In genomic region chr3:16101295-16102186, GRCh38 we compare ENCODE assay signal across 13 cellular contexts.
DNase-seq lines count a peak whose midpoint lies in the region; ATAC-seq and TF ChIP-seq lines count a peak whose summit lies in the region.
"Had no signal": no experiment of that assay in that cellular context is flagged by ENCODE, and none has a peak within 500 bp of the region (broad histone marks: within the 10 kb centered on the region; RNA-seq: fewer than 3 reads in every experiment).

No MANE protein-coding gene starts in this region.

- 67% methylated on average over 14 of the region's 14 CpGs for WGBS in SK-N-SH (ENCODE audit: low lambda C conversion rate)

- POLR2A ChIA-PET in SK-N-SH (lab: Yijun Ruan, JAX) = no interaction called here
- POLR2A ChIA-PET in PC-9 (lab: Charles Lee; ENCODE audit: unreplicated experiment) = no interaction called here

- no peaks in the 10 kb centered on the region for H3K36me3 ChIP-seq in SK-N-SH (replicated peaks in 1 of 2; ENCODE audit: control insufficient read depth in 1 of 2, insufficient read depth in 2 of 2, low read length in 1 of 2)
- H3K36me3 ChIP-seq in PC-9 (ENCODE audit: low read depth) = no peaks in the 10 kb centered on the region
- H3K36me3 ChIP-seq in fibroblast of lung (ENCODE audit: control insufficient read depth, insufficient read depth, low read length) = no peaks in the 10 kb centered on the region
- H3K36me3 ChIP-seq: ascending aorta, tibial artery had no signal

- TF ChIP-seq EP300 in SK-N-SH (IDR thresholded peaks at IDR 0.05; ENCODE audit: borderline replicate concordance in 1 of 2, low read depth in 1 of 2, low read length in 1 of 2) = no peak

- no peaks in the 10 kb centered on the region for H3K9me3 ChIP-seq in SK-N-SH
- H3K9me3 ChIP-seq in PC-9 (ENCODE audit: insufficient read depth, low read depth) = peaks cover 25% of the 10 kb centered on the region
- no peaks in the 10 kb centered on the region for H3K9me3 ChIP-seq in fibroblast of lung (ENCODE audit: control insufficient read depth, insufficient read depth, low read depth, low read length)
- H3K9me3 ChIP-seq: ascending aorta, tibial artery had no signal

- no peak overlapping the region for H3K4me2 ChIP-seq in SK-N-SH
- peak overlapping the region; percentile 63 for H3K4me2 ChIP-seq in PC-9
- H3K4me2 ChIP-seq in fibroblast of lung (ENCODE audit: extremely low read depth, insufficient read depth, low read length) = no peak overlapping the region

- intact Hi-C loops in PC-9 (cut with micrococcal nuclease; ENCODE audit: unreplicated experiment) = loop anchor here (1.0 kb wide), 2 partner anchors 32 to 41 kb away; no protein-coding TSS in a partner anchor

- no TSS peak for BruUV-seq in PC-9 (replicated peaks; lab: Mats Ljungman, UMichigan)

- H3K4me1 ChIP-seq in SK-N-SH (ENCODE audit: control insufficient read depth in 1 of 2, insufficient read depth in 2 of 2, low read depth in 1 of 2, low read length in 1 of 2) (peaks cover 0 to 19% of the 10 kb centered on the region in 2 experiments; a peak in 2 of 4 replicates), PC-9 (replicated peaks; ENCODE audit: insufficient read depth) (peaks cover 11% of the 10 kb centered on the region), fibroblast of lung (ENCODE audit: control insufficient read depth, extremely low read depth, insufficient read depth, low read length) (peaks cover 25% of the 10 kb centered on the region)
- H3K4me1 ChIP-seq: parathyroid adenoma had no signal

- DNase-seq in SK-N-SH (no peak), PC-9 (peak; percentile 72 to 93), fibroblast of lung (ENCODE audit: low read depth in 2 of 2) (peak in 1 of 2 donors; percentile 78), NCI-H510A treated with DMSO at 0.1 percent for 48 hours (lab: John Stamatoyannopoulos, UW) (no peak), ureter (ENCODE audit: low spot score) (no peak)
- no peak for DNase-seq in activated CD8-positive, alpha-beta memory T cell treated with anti-CD3 and anti-CD28 coated beads, Interleukin-2, amount 50 U/mL, for 4 hours
- DNase-seq: 8988T, KG1, tibial artery had no signal

- no peaks in the 10 kb centered on the region for H3K27me3 ChIP-seq in SK-N-SH (ENCODE audit: insufficient read depth)
- H3K27me3 ChIP-seq in PC-9 (ENCODE audit: insufficient read depth, low read depth) = no peaks in the 10 kb centered on the region
- H3K27me3 ChIP-seq in fibroblast of lung (ENCODE audit: control insufficient read depth, insufficient read depth, low read length) = no peaks in the 10 kb centered on the region
- H3K27me3 ChIP-seq: ascending aorta, tibial artery had no signal

- CTCF ChIA-PET in SK-N-SH (lab: Yijun Ruan, JAX) = no interaction called here
- CTCF ChIA-PET in PC-9 (lab: Charles Lee) = no interaction called here

- no peak overlapping the region; the same call in 1 of the 2 replicates for H3K9ac ChIP-seq in SK-N-SH
- no peak overlapping the region for H3K9ac ChIP-seq in fibroblast of lung (ENCODE audit: insufficient read depth, low read length)
- H3K9ac ChIP-seq: parathyroid adenoma had no signal

- TF ChIP-seq RAD21 in SK-N-SH (IDR thresholded peaks at IDR 0.05; ENCODE audit: low read length) = no peak

- no peak overlapping the region for H2AFZ ChIP-seq in SK-N-SH (ENCODE audit: low read depth)
- H2AFZ ChIP-seq in PC-9 = peak overlapping the region; percentile 68
- H2AFZ ChIP-seq in fibroblast of lung (ENCODE audit: low read length) = no peak overlapping the region
- H2AFZ ChIP-seq: parathyroid adenoma had no signal

- no peak for ATAC-seq in SK-N-SH treated with all-trans-retinoic acid at 6 μM for 48 hours

- peak overlapping the region in 1 of 2 experiments; percentile 94; a peak in 2 of 4 replicates for H3K27ac ChIP-seq in SK-N-SH (ENCODE audit: low read depth in 2 of 2, low read length in 1 of 2)
- peak overlapping the region; percentile 94 for H3K27ac ChIP-seq in PC-9
- H3K27ac ChIP-seq in fibroblast of lung (ENCODE audit: insufficient read depth, low read length) = peak overlapping the region; percentile 97
- H3K27ac ChIP-seq in skin epidermis = peak overlapping the region in 19 of 21 experiments; percentile 2 to 89 (median 63)
- H3K27ac ChIP-seq: ascending aorta, parathyroid adenoma had no signal

- H3F3A ChIP-seq in SK-N-SH (replicated peaks; ENCODE audit: insufficient read depth) (peaks cover 38% of the 10 kb centered on the region), PC-9 (ENCODE audit: insufficient read depth, low read depth) (peaks cover 15% of the 10 kb centered on the region)

- H3K79me2 ChIP-seq in SK-N-SH (ENCODE audit: insufficient read depth) (no peaks in the 10 kb centered on the region), PC-9 (ENCODE audit: low read depth) (no peaks in the 10 kb centered on the region), fibroblast of lung (ENCODE audit: control insufficient read depth, insufficient read depth, low read length) (no peaks in the 10 kb centered on the region)
- H3K79me2 ChIP-seq: parathyroid adenoma had no signal

- no peak overlapping the region; a peak in 1 of 4 replicates for H3K4me3 ChIP-seq in SK-N-SH (ENCODE audit: low read depth in 2 of 2, low read length in 1 of 2)
- peak overlapping the region; percentile 20; the same call in 1 of the 2 replicates for H3K4me3 ChIP-seq in PC-9
- H3K4me3 ChIP-seq in fibroblast of lung (replicated peaks in 1 of 4; ENCODE audit: control extremely low read depth in 1 of 4, insufficient read depth in 1 of 4, low read depth in 3 of 4, low read length in 4 of 4) = no peak overlapping the region
- no peak overlapping the region for H3K4me3 ChIP-seq in skin epidermis
- H3K4me3 ChIP-seq: ascending aorta, tibial artery had no signal

- H4K20me1 ChIP-seq in SK-N-SH (ENCODE audit: insufficient read depth) = no peaks in the 10 kb centered on the region
- no peaks in the 10 kb centered on the region for H4K20me1 ChIP-seq in PC-9 (ENCODE audit: insufficient read depth)
- H4K20me1 ChIP-seq in fibroblast of lung (ENCODE audit: control insufficient read depth, extremely low read depth, insufficient read depth, low read length) = no peaks in the 10 kb centered on the region

- TF ChIP-seq CTCF in SK-N-SH (IDR thresholded peaks at IDR 0.05) (no peak), PC-9 (conservative IDR thresholded peaks at IDR 0.05) (no peak), fibroblast of lung (conservative IDR thresholded peaks at IDR 0.05 in 1 of 2, IDR thresholded peaks at IDR 0.05 in 1 of 2; ENCODE audit: low read depth in 1 of 2, low read length in 2 of 2) (no peak)

- H3K9me2 ChIP-seq in SK-N-SH (no peaks in the 10 kb centered on the region), PC-9 (ENCODE audit: insufficient read depth) (no peaks in the 10 kb centered on the region)

TF ChIP-seq in SK-N-SH, 30 proteins besides CTCF, POLR2A, EP300 and RAD21 (continues in another document):
- TF ChIP-seq, protein P1, sequence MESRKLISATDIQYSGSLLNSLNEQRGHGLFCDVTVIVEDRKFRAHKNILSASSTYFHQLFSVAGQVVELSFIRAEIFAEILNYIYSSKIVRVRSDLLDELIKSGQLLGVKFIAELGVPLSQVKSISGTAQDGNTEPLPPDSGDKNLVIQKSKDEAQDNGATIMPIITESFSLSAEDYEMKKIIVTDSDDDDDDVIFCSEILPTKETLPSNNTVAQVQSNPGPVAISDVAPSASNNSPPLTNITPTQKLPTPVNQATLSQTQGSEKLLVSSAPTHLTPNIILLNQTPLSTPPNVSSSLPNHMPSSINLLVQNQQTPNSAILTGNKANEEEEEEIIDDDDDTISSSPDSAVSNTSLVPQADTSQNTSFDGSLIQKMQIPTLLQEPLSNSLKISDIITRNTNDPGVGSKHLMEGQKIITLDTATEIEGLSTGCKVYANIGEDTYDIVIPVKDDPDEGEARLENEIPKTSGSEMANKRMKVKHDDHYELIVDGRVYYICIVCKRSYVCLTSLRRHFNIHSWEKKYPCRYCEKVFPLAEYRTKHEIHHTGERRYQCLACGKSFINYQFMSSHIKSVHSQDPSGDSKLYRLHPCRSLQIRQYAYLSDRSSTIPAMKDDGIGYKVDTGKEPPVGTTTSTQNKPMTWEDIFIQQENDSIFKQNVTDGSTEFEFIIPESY (IDR thresholded peaks at IDR 0.05; ENCODE audit: borderline replicate concordance, low read depth) = no peak
- peak; percentile 12; the same call in 1 of the 2 replicates for TF ChIP-seq PBX3 (IDR thresholded peaks at IDR 0.05)

TF ChIP-seq in SK-N-SH treated with all-trans-retinoic acid at 6 μM for 48 hours, 23 proteins besides CTCF, POLR2A, EP300 and RAD21:
- no peak for TF ChIP-seq ZNF565 (CRISPR knock-in tag; conservative IDR thresholded peaks at IDR 0.05; ENCODE audit: low read depth)
- TF ChIP-seq OSR1 (CRISPR knock-in tag; IDR thresholded peaks at IDR 0.05) = no peak
- no peak for TF ChIP-seq TOX (CRISPR knock-in tag; IDR thresholded peaks at IDR 0.05; ENCODE audit: borderline replicate concordance)

Comparison
In these comparisons a context has a peak if more than half of its experiments do, and no peak if none do; other contexts are left out.
1. DNase-seq: peak in PC-9 (2 of 2); none in SK-N-SH (single experiment), NCI-H510A treated with DMSO at 0.1 percent for 48 hours (single experiment), ureter (single experiment) and activated CD8-positive, alpha-beta memory T cell treated with anti-CD3 and anti-CD28 coated beads, Interleukin-2, amount 50 U/mL, for 4 hours (single experiment).